1 cellular context compared by ENCODE assay signal in the genomic region with DNA sequence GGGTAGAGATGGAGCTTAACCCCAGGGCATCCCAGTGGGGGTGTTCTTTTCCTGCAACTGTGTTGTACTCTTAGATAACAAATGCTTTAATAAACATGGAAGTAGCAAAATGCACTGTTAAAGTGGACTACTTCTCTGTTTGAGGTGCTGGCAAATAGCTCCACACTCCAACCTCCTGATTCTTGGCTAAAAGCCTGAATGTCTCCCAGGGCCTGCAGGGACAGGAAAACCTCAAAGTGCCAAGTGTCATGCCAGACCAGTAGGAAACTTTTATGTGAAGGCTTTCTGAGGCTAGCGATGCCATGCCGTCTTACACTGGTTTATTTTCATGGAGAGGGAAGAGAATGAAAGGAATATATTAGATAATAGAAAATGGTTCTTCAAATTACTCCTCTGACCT.
TF ChIP-seq lines count a peak whose summit lies in the region.

No MANE protein-coding gene starts in this region.

TF ChIP-seq in GM23338, 12 proteins besides CTCF, POLR2A, EP300 and RAD21:
- no peak for TF ChIP-seq ZNF462 (CRISPR knock-in tag; IDR thresholded peaks at IDR 0.05)
- TF ChIP-seq EZH2 (IDR thresholded peaks at IDR 0.05; ENCODE audit: low read depth, unreplicated experiment), result no peak
- TF ChIP-seq ETS1 (IDR thresholded peaks at IDR 0.05), result no peak
- no peak for TF ChIP-seq ZNF114 (CRISPR knock-in tag; IDR thresholded peaks at IDR 0.05)
- TF ChIP-seq JUNB (IDR thresholded peaks at IDR 0.05; ENCODE audit: unreplicated experiment), result no peak
TF ChIP-seq in GM23338: peak in this region for 0.
